ENCODE assay signal across 9 cellular contexts in the genomic region with DNA sequence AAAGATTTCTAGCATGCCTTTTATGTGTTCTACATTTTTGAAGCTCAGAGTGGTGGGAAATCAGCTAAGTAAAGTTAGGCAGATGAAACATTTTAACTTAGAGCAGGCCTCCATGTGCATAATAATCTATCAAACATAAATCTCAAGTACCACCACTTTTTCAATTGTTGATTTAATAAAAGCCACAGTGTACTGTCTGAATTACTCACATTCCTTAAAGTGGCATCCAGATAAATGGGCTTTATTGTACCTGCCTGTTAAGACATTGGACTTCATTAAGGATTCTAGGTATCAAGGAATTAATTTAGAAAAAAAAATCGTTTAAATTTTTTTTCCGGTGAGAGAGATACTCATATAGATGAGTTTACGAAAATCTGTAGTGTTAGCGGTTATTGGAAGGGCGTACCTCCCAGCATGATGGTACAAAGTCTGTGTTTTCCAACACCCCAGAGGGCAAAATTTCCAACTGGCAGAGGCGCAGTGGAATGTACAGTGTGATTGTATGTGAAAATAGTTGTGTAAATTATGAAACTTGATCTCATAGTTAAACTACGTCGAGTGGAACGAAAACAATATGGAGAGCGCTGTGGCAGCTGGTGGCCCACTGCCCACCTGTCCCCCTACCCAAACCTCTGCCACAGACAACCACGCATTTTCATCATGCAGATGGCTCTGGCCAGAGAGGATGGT. TPM values are rescaled to one million over a fixed set of nuclear protein-coding genes. Genes with fewer than 3 reads are reported as not detected.
A peak's percentile ranks its signal among the peaks of the same experiment; 100 is the strongest.
DNase-seq lines count a peak whose midpoint lies in the region; ATAC-seq, FAIRE-seq and TF ChIP-seq lines count a peak whose summit lies in the region.
"Had no signal": no experiment of that assay in that cellular context is flagged by ENCODE, and none has a peak within 500 bp of the region (broad histone marks: within the 10 kb centered on the region; RNA-seq: fewer than 3 reads in every experiment).

No MANE protein-coding gene starts in this region.

- H3K9me3 ChIP-seq in breast epithelium: no peaks in the 10 kb centered on the region

- no peaks in the 10 kb centered on the region for H3K36me3 ChIP-seq in breast epithelium

- H3K27me3 ChIP-seq in breast epithelium: no peaks in the 10 kb centered on the region

- TF ChIP-seq POLR2A in breast epithelium (IDR thresholded peaks at IDR 0.05) (no peak), GM12892 (IDR thresholded peaks at IDR 0.05; ENCODE audit: low read depth, low read length) (no peak)

- peak; percentile 80 for DNase-seq in DMS53 (lab: John Stamatoyannopoulos, UW)
- DNase-seq in NCI-H2171 treated with DMSO at 0.1 percent for 48 hours (lab: John Stamatoyannopoulos, UW): peak; percentile 79
- peak in 1 of 2 donors; percentile 16 for DNase-seq in breast epithelium (ENCODE audit: low spot score in 2 of 2)
- DNase-seq in omental fat pad (ENCODE audit: low spot score): peak; percentile 20
- DNase-seq in GM19240 (ENCODE audit: insufficient read length, low spot score): no peak
- no peak for DNase-seq in posterior vena cava (ENCODE audit: low spot score)
- DNase-seq in GM12892 (ENCODE audit: insufficient read length): no peak
- DNase-seq: activated effector memory CD4-positive, alpha-beta T cell treated with anti-CD3 and anti-CD28 coated beads, Interleukin-2, amount 50 U/mL, for 16 hours; NK-92 treated with Interleukin-12 subunit alpha and Interleukin-12 subunit beta, amount 100 ng/mL, for 24 hours had no signal

- FAIRE-seq in GM12892 (lab: Jason Lieb, UNC): no peak

- peak overlapping the region; percentile 67 to 85 for H3K27ac ChIP-seq in breast epithelium

- no peak for TF ChIP-seq CTCF in breast epithelium (IDR thresholded peaks at IDR 0.05)
- TF ChIP-seq CTCF in omental fat pad (IDR thresholded peaks at IDR 0.05): no peak

- intact Hi-C loops in breast epithelium (cut with DNase I; ENCODE audit: low total_unique reads): loop anchor here (10.0 kb wide), 1 partner anchor 154 kb away; no protein-coding TSS in a partner anchor
- intact Hi-C loops in posterior vena cava (cut with DNase I): loop anchor here (5.0 to 10.0 kb wide), 2 partner anchors 157 to 296 kb away; no protein-coding TSS in a partner anchor

- H3K4me1 ChIP-seq in breast epithelium: peaks cover 0 to 7% of the 10 kb centered on the region in 2 donors

- H3K4me3 ChIP-seq in breast epithelium: peak overlapping the region in 1 of 3 donors; percentile 51

- no peak for ATAC-seq in omental fat pad (ENCODE audit: low FRiP score)

RNA-seq across cellular contexts. Expression of gene ELK3, which starts 25.0 kb away (rescaled TPM):
- 10 to 100 TPM; 13.9 to 28.5 (median 16.5) TPM for total RNA-seq in breast epithelium
- 10 to 100 TPM; 22.4 to 69.7 (median 37.9) TPM for total RNA-seq in omental fat pad
- total RNA-seq in posterior vena cava: 10 to 100 TPM; 60.6 to 77.3 TPM
- polyA plus RNA-seq in GM12892 (2012; ENCODE audit: missing spikeins): 3.0 TPM

Comparison
In these comparisons a context has a peak if more than half of its experiments do, and no peak if none do; other contexts are left out.
1. DNase-seq: peak in DMS53 (single experiment), NCI-H2171 treated with DMSO at 0.1 percent for 48 hours (single experiment) and omental fat pad (single experiment); none in GM19240 (single experiment), posterior vena cava (single experiment) and GM12892 (single experiment).